ENCODE assay signal across 10 cellular contexts in the genomic region with DNA sequence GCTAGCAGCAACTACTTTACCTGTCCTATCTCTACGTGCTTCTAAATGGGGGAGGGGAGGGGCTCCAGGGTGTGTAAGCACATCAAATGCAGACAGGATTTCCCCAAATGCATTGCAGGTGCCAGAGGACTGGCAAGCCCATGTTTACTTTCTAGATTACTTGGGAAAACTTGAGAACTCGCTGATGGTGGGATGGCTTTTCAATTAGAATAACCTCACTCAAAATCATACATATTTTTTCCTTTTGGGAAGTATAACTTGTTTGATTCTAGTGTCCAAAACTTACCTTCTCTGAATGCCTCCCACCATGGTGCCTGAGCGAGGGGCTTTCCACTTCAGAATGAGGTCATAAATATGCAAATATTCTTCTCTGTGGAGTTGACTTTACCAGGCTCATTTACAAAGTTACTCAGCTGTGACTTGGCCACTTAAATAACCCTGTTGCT.
DNase-seq lines count a peak whose midpoint lies in the region; ATAC-seq, FAIRE-seq and TF ChIP-seq lines count a peak whose summit lies in the region.
"Had no signal": no experiment of that assay in that cellular context is flagged by ENCODE, and none has a peak within 500 bp of the region (broad histone marks: within the 10 kb centered on the region; RNA-seq: fewer than 3 reads in every experiment).

No MANE protein-coding gene starts in this region.

- H3K4me3 ChIP-seq in HUES6 (ENCODE audit: low read depth, low read length): peak overlapping the region; percentile 11; the same call in 1 of the 2 replicates
- H3K4me3 ChIP-seq: A549, thoracic aorta had no signal

- H3K27ac ChIP-seq in HUES6 (ENCODE audit: low read depth, low read length): peak overlapping the region; percentile 62; the same call in 1 of the 2 replicates
- H3K27ac ChIP-seq: A549, thoracic aorta had no signal

- no peaks in the 10 kb centered on the region for H3K4me1 Mint-ChIP-seq in activated CD8-positive, alpha-beta T cell treated with anti-CD3 and anti-CD28 coated beads for 36 hours (ENCODE audit: low read depth)
- no peaks in the 10 kb centered on the region for H3K4me1 Mint-ChIP-seq in activated CD8-positive, alpha-beta T cell treated with anti-CD3 and anti-CD28 coated beads, Interleukin-2, amount 10 ng/mL, durations not matched to agents 7 days and 5 days (ENCODE audit: low read depth)
- H3K4me1 Mint-ChIP-seq in activated CD4-positive, alpha-beta T cell treated with anti-CD3 and anti-CD28 coated beads for 36 hours: no peaks in the 10 kb centered on the region

- no peaks in the 10 kb centered on the region for H3K36me3 Mint-ChIP-seq in activated CD8-positive, alpha-beta T cell treated with anti-CD3 and anti-CD28 coated beads for 36 hours (ENCODE audit: low read depth)
- no peaks in the 10 kb centered on the region for H3K36me3 Mint-ChIP-seq in activated CD8-positive, alpha-beta T cell treated with anti-CD3 and anti-CD28 coated beads, Interleukin-2, amount 10 ng/mL, durations not matched to agents 7 days and 5 days (ENCODE audit: low read depth)
- no peaks in the 10 kb centered on the region for H3K36me3 Mint-ChIP-seq in activated CD4-positive, alpha-beta T cell treated with anti-CD3 and anti-CD28 coated beads for 36 hours (ENCODE audit: low read depth)

- no peak overlapping the region for H3K27ac Mint-ChIP-seq in activated CD8-positive, alpha-beta T cell treated with anti-CD3 and anti-CD28 coated beads for 36 hours
- no peak overlapping the region for H3K27ac Mint-ChIP-seq in activated CD8-positive, alpha-beta T cell treated with anti-CD3 and anti-CD28 coated beads, Interleukin-2, amount 10 ng/mL, durations not matched to agents 7 days and 5 days
- no peak overlapping the region for H3K27ac Mint-ChIP-seq in activated CD4-positive, alpha-beta T cell treated with anti-CD3 and anti-CD28 coated beads for 36 hours

- H3K4me1 ChIP-seq in HUES6 (ENCODE audit: control insufficient read depth, insufficient read depth, low read length): peaks cover 19% of the 10 kb centered on the region

- ATAC-seq in activated CD8-positive, alpha-beta T cell treated with anti-CD3 and anti-CD28 coated beads for 36 hours: no peak
- no peak for ATAC-seq in activated CD8-positive, alpha-beta T cell treated with anti-CD3 and anti-CD28 coated beads, Interleukin-2, amount 10 ng/mL, durations not matched to agents 7 days and 5 days
- peak; percentile 94 for ATAC-seq in HG02852 (IDR thresholded peaks at IDR 0.05; ENCODE audit: unreplicated experiment)
- no peak for ATAC-seq in activated CD4-positive, alpha-beta T cell treated with anti-CD3 and anti-CD28 coated beads for 36 hours

- no peaks in the 10 kb centered on the region for H3K36me3 ChIP-seq in HUES6 (ENCODE audit: control insufficient read depth, insufficient read depth, low read length)
- H3K36me3 ChIP-seq: thoracic aorta had no signal

- no peaks in the 10 kb centered on the region for H3K27me3 ChIP-seq in HUES6 (ENCODE audit: control insufficient read depth, insufficient read depth, low read length)

- peak; percentile 32 for FAIRE-seq in urothelium cell line (lab: Jason Lieb, UNC)
- FAIRE-seq: A549 had no signal

- no peak overlapping the region for H3K9ac ChIP-seq in HUES6 (ENCODE audit: low read length)

- intact Hi-C loops in activated CD8-positive, alpha-beta T cell treated with anti-CD3 and anti-CD28 coated beads for 36 hours (cut with micrococcal nuclease): no loop called here
- intact Hi-C loops in activated CD4-positive, alpha-beta T cell treated with anti-CD3 and anti-CD28 coated beads for 36 hours (cut with DNase I, micrococcal nuclease): loop anchor here in 1 of 2 experiments (5.0 kb wide), 1 partner anchor 313 kb away; no protein-coding TSS in a partner anchor

- DNase-seq in activated CD8-positive, alpha-beta T cell treated with anti-CD3 and anti-CD28 coated beads for 36 hours: peak; percentile 7
- DNase-seq in activated CD8-positive, alpha-beta T cell treated with anti-CD3 and anti-CD28 coated beads, Interleukin-2, amount 10 ng/mL, durations not matched to agents 7 days and 5 days: no peak
- DNase-seq in urothelium cell line (ENCODE audit: low spot score) (no peak), GM19240 (ENCODE audit: insufficient read length, low spot score) (no peak), NCI-H2107 treated with DMSO at 0.1 percent for 48 hours (lab: John Stamatoyannopoulos, UW; ENCODE audit: unreplicated experiment) (no peak)
- no peak for DNase-seq in activated CD4-positive, alpha-beta T cell treated with anti-CD3 and anti-CD28 coated beads for 36 hours

- TF ChIP-seq CTCF in activated CD8-positive, alpha-beta T cell treated with anti-CD3 and anti-CD28 coated beads for 36 hours (IDR thresholded peaks at IDR 0.05): no peak

- CTCF ChIA-PET in activated CD8-positive, alpha-beta T cell treated with anti-CD3 and anti-CD28 coated beads for 36 hours (lab: Charles Lee): no interaction called here
- CTCF ChIA-PET in activated CD8-positive, alpha-beta T cell treated with anti-CD3 and anti-CD28 coated beads, Interleukin-2, amount 10 ng/mL, durations not matched to agents 7 days and 5 days (lab: Charles Lee): no interaction called here
- CTCF ChIA-PET in activated CD4-positive, alpha-beta T cell treated with anti-CD3 and anti-CD28 coated beads for 36 hours (lab: Charles Lee): interaction anchor here (0.7 to 2.3 kb wide), 2 partner anchors 16 to 298 kb away, joined by 3 to 7 read pairs; no protein-coding TSS in a partner anchor

- no peaks in the 10 kb centered on the region for H3K27me3 Mint-ChIP-seq in activated CD8-positive, alpha-beta T cell treated with anti-CD3 and anti-CD28 coated beads for 36 hours
- no peaks in the 10 kb centered on the region for H3K27me3 Mint-ChIP-seq in activated CD8-positive, alpha-beta T cell treated with anti-CD3 and anti-CD28 coated beads, Interleukin-2, amount 10 ng/mL, durations not matched to agents 7 days and 5 days (ENCODE audit: low read depth)
- no peaks in the 10 kb centered on the region for H3K27me3 Mint-ChIP-seq in activated CD4-positive, alpha-beta T cell treated with anti-CD3 and anti-CD28 coated beads for 36 hours

- no peak overlapping the region for H3K4me3 Mint-ChIP-seq in activated CD8-positive, alpha-beta T cell treated with anti-CD3 and anti-CD28 coated beads for 36 hours
- H3K4me3 Mint-ChIP-seq in activated CD8-positive, alpha-beta T cell treated with anti-CD3 and anti-CD28 coated beads, Interleukin-2, amount 10 ng/mL, durations not matched to agents 7 days and 5 days: no peak overlapping the region
- H3K4me3 Mint-ChIP-seq in activated CD4-positive, alpha-beta T cell treated with anti-CD3 and anti-CD28 coated beads for 36 hours: no peak overlapping the region

- no peaks in the 10 kb centered on the region for H3K9me3 Mint-ChIP-seq in activated CD8-positive, alpha-beta T cell treated with anti-CD3 and anti-CD28 coated beads for 36 hours
- H3K9me3 Mint-ChIP-seq in activated CD8-positive, alpha-beta T cell treated with anti-CD3 and anti-CD28 coated beads, Interleukin-2, amount 10 ng/mL, durations not matched to agents 7 days and 5 days (ENCODE audit: insufficient read depth): no peaks in the 10 kb centered on the region
- H3K9me3 Mint-ChIP-seq in activated CD4-positive, alpha-beta T cell treated with anti-CD3 and anti-CD28 coated beads for 36 hours (ENCODE audit: low read depth): no peaks in the 10 kb centered on the region

- POLR2A ChIA-PET in activated CD8-positive, alpha-beta T cell treated with anti-CD3 and anti-CD28 coated beads for 36 hours (lab: Charles Lee): no interaction called here
- POLR2A ChIA-PET in activated CD8-positive, alpha-beta T cell treated with anti-CD3 and anti-CD28 coated beads, Interleukin-2, amount 10 ng/mL, durations not matched to agents 7 days and 5 days (lab: Charles Lee): no interaction called here
- POLR2A ChIA-PET in activated CD4-positive, alpha-beta T cell treated with anti-CD3 and anti-CD28 coated beads for 36 hours (lab: Charles Lee): interaction anchor here (0.7 kb wide), 1 partner anchor 1808 kb away, joined by 4 read pairs; no protein-coding TSS in a partner anchor

- peaks cover 7% of the 10 kb centered on the region; the same call in 1 of the 2 replicates for H3K9me3 ChIP-seq in HUES6 (ENCODE audit: control insufficient read depth, insufficient read depth, low read depth, low read length)
- H3K9me3 ChIP-seq: A549, thoracic aorta had no signal
